ENCODE assay signal across 28 cellular contexts in the genomic region with DNA sequence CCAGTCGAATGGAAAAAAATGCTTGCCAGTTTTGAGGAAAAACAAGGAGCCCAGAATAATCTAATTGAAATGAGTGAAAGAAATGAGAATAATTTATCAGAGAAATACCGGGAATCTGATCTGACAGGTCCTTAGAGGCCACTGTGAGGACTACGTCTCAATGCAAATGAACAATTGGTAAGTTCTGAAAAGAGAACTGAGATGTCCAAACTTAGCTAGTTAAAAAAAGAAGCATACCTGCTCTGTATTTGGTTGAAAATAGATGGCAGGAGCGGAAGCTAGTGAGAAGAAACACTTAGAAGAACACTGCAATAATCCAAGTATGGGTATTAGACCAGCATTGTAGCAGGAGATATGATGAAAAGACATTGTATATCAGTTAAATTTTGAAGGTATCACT.
"Had no signal": no experiment of that assay in that cellular context is flagged by ENCODE, and none has a peak within 500 bp of the region (broad histone marks: within the 10 kb centered on the region; RNA-seq: fewer than 3 reads in every experiment).

No MANE protein-coding gene starts in this region.

- H3K4me2 ChIP-seq: hepatocyte had no signal

- H3K4me3 ChIP-seq: coronary artery, esophagus squamous epithelium, gastroesophageal sphincter, heart right ventricle, hepatocyte had no signal

- FAIRE-seq: astrocyte, bronchial epithelial cell had no signal

- H3K4me1 ChIP-seq: esophagus squamous epithelium, gastroesophageal sphincter, heart right ventricle had no signal

- DNase-seq: activated B cell treated with CpG ODN at 0.5 μM for 24 hours; activated CD4-positive, alpha-beta T cell treated with anti-CD3 and anti-CD28 coated beads for 48 hours; activated CD4-positive, alpha-beta T cell treated with anti-CD3 and anti-CD28 coated beads, Interleukin-2, amount 50 U/mL, for 1 hour; activated CD4-positive, alpha-beta T cell treated with anti-CD3 and anti-CD28 coated beads, Interleukin-2, amount 50 U/mL, for 48 hours; activated CD8-positive, alpha-beta memory T cell treated with anti-CD3 and anti-CD28 coated beads for 24 hours; activated CD8-positive, alpha-beta T cell treated with anti-CD3 and anti-CD28 coated beads for 36 hours; activated effector memory CD4-positive, alpha-beta T cell treated with Interleukin-2 at 50 U/mL for 16 hours; activated gamma-delta T cell treated with Interleukin-2 at 50 U/mL for 16 hours; activated naive CD4-positive, alpha-beta T cell treated with anti-CD3 and anti-CD28 coated beads, Interleukin-2, amount 50 U/mL, for 16 hours; activated naive CD4-positive, alpha-beta T cell treated with Interleukin-2 at 50 U/mL for 16 hours; activated T-cell treated with anti-CD3 and anti-CD28 coated beads, Interleukin-2, amount 50 U/mL, for 4 hours; amniotic stem cell; anterior cingulate cortex; brain microvascular endothelial cell; effector CD4-positive, alpha-beta T cell; effector memory CD8-positive, alpha-beta T cell; esophagus squamous epithelium; foreskin melanocyte; heart right ventricle; T1000; WERI-Rb-1 had no signal

- H3K27me3 ChIP-seq: brain microvascular endothelial cell, esophagus squamous epithelium, gastroesophageal sphincter, heart right ventricle, hepatocyte had no signal

- H3K36me3 ChIP-seq: brain microvascular endothelial cell, esophagus squamous epithelium, gastroesophageal sphincter, heart right ventricle, WERI-Rb-1 had no signal

- H3K79me2 ChIP-seq: hepatocyte had no signal

- ATAC-seq: activated CD4-positive, CD25-positive, alpha-beta regulatory T cell treated with anti-CD3 and anti-CD28 coated beads, Interleukin-2, amount 50 U/mL, for 24 hours; activated CD8-positive, alpha-beta T cell treated with anti-CD3 and anti-CD28 coated beads for 36 hours; activated T-cell treated with anti-CD3 and anti-CD28 coated beads, Interleukin-2, amount 50 U/mL, for 4 hours; activated T-helper 17 cell treated with anti-CD3 and anti-CD28 coated beads, Interleukin-2, amount 50 U/mL, for 72 hours; effector memory CD8-positive, alpha-beta T cell; gastroesophageal sphincter; heart right ventricle had no signal

- H3K9me3 ChIP-seq: gastroesophageal sphincter, heart right ventricle had no signal

- H3K27ac ChIP-seq: brain microvascular endothelial cell, coronary artery, esophagus squamous epithelium, gastroesophageal sphincter, heart right ventricle, hepatocyte, WERI-Rb-1 had no signal

- H2AFZ ChIP-seq: hepatocyte had no signal
